1 cellular context compared by ENCODE assay signal in the genomic region with DNA sequence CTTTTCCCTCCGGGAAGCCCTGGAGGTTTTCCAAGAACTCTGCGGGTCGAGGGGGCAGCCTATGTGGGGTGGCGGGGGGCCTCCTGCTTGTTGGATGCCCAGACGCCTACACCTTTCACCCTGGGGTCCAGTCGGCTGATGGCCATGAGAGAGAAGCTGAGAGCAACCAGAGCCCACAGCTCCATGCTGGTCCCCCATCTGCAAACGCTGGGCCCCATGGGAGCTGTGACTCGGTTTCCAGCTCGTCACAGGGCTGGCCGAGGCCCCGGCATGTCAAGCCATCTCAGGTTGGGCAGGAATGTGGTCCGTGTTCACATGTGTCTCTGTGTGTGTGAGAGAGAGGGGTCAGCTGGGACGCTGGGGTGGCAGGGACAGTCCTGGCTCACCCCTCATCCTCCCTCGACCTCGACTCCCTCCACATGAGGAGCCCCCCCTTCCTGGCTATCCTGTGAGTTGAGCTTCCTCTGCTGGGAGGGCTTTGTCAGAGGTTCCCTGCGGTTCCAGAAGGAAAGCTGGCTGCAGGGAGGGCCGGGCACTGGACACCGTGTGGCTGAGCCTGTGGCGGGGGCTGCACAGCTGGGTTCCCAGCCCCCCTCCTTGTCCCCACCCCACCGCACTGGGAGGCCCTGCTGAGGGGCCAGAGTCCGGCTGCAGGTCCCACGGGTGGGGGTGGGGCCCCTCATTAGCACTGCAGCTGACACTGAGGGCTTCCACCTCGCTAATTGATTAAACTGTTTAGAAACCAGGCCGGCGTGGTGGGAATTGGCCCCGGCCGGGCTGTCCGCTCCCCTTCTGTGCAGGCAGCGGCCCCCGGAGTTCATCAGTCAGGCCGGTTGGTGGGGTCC.
TF ChIP-seq lines count a peak whose summit lies in the region.

No MANE protein-coding gene starts in this region.

TF ChIP-seq in H1, 55 proteins besides CTCF, POLR2A, EP300 and RAD21:
- TF ChIP-seq RFX5 (IDR thresholded peaks at IDR 0.05; ENCODE audit: borderline replicate concordance, low read depth, low read length): no peak
- no peak for TF ChIP-seq HDAC2 (IDR thresholded peaks at IDR 0.05; ENCODE audit: borderline replicate concordance in 1 of 2, low read depth in 2 of 2, low read length in 2 of 2)
- TF ChIP-seq CBX5 (IDR thresholded peaks at IDR 0.05; ENCODE audit: low read depth, low read length): no peak
- no peak for TF ChIP-seq CREB1 (IDR thresholded peaks at IDR 0.05)
- TF ChIP-seq KDM5A (IDR thresholded peaks at IDR 0.05; ENCODE audit: low read length): no peak
- no peak for TF ChIP-seq RXRA (IDR thresholded peaks at IDR 0.05; ENCODE audit: insufficient read depth, low read depth, low read length)
- no peak for TF ChIP-seq POLR2AphosphoS5 (IDR thresholded peaks at IDR 0.05; ENCODE audit: low read depth, low read length)
- no peak for TF ChIP-seq TBP (IDR thresholded peaks at IDR 0.05; ENCODE audit: low read depth, low read length)
- TF ChIP-seq SRF (IDR thresholded peaks at IDR 0.05; ENCODE audit: low read depth, low read length): no peak
- no peak for TF ChIP-seq ZNF274 (IDR thresholded peaks at IDR 0.05; ENCODE audit: borderline replicate concordance, extremely low read depth, low read length)
- TF ChIP-seq, protein P1, sequence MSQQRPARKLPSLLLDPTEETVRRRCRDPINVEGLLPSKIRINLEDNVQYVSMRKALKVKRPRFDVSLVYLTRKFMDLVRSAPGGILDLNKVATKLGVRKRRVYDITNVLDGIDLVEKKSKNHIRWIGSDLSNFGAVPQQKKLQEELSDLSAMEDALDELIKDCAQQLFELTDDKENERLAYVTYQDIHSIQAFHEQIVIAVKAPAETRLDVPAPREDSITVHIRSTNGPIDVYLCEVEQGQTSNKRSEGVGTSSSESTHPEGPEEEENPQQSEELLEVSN (IDR thresholded peaks at IDR 0.05): no peak
- no peak for TF ChIP-seq CEBPB (IDR thresholded peaks at IDR 0.05; ENCODE audit: low read depth, low read length)
- TF ChIP-seq CHD1 (IDR thresholded peaks at IDR 0.05; ENCODE audit: low read depth, low read length): no peak
- TF ChIP-seq BRCA1 (IDR thresholded peaks at IDR 0.05; ENCODE audit: low read depth, low read length): no peak
- no peak for TF ChIP-seq SIX5 (IDR thresholded peaks at IDR 0.05; ENCODE audit: low read depth, low read length)
- no peak for TF ChIP-seq YY1 (IDR thresholded peaks at IDR 0.05; ENCODE audit: low read depth, low read length)
- TF ChIP-seq CTBP2 (IDR thresholded peaks at IDR 0.05; ENCODE audit: borderline replicate concordance, insufficient read depth, insufficient read length, low read length): no peak
- no peak for TF ChIP-seq HDAC6 (IDR thresholded peaks at IDR 0.05; ENCODE audit: low read depth, low read length)
